ENCODE assay signal across 8 cellular contexts in genomic region chr9:122158202-122158601, GRCh38. TPM values are rescaled to one million over a fixed set of nuclear protein-coding genes. Genes with fewer than 3 reads are reported as not detected.
DNase-seq lines count a peak whose midpoint lies in the region; ATAC-seq and TF ChIP-seq lines count a peak whose summit lies in the region.

No MANE protein-coding gene starts in this region.

- peak in 3 of 4 experiments; percentile 11 to 38 (median 16) for TF ChIP-seq CTCF in gastroesophageal sphincter (IDR thresholded peaks at IDR 0.05)

- H3K4me3 ChIP-seq in H7 (ENCODE audit: insufficient read depth, low read depth, low read length) = no peak overlapping the region
- H3K4me3 ChIP-seq in gastroesophageal sphincter = peak overlapping the region in 1 of 2 donors; percentile 97

- H3K27ac ChIP-seq in gastroesophageal sphincter = no peak overlapping the region

- no peak for TF ChIP-seq EP300 in gastroesophageal sphincter (IDR thresholded peaks at IDR 0.05)

- ATAC-seq in gastroesophageal sphincter (no peak), GM19328 (IDR thresholded peaks at IDR 0.05; ENCODE audit: unreplicated experiment) (no peak), HG02623 (IDR thresholded peaks at IDR 0.05; ENCODE audit: unreplicated experiment) (no peak)

- peak; percentile 56 for DNase-seq in D341Med (ENCODE audit: low spot score)
- DNase-seq in H7 = peak; percentile 75
- peak; percentile 51 for DNase-seq in NCI-H69 (lab: John Stamatoyannopoulos, UW)
- DNase-seq in activated T-cell treated with anti-CD3 and anti-CD28 coated beads for 48 hours (ENCODE audit: low read depth) = peak; percentile 6
- DNase-seq in stimulated activated CD4-positive, alpha-beta T cell treated with anti-CD3 and anti-CD28 coated beads, Interleukin-1b, Interleukin-23, amount 100 ng/mL, for 4 hours (ENCODE audit: low read depth in 2 of 2) = peak; percentile 3 to 5

- H3K36me3 ChIP-seq in H7 (replicated peaks; ENCODE audit: control insufficient read depth, insufficient read depth, low read length) = no peaks in the 10 kb centered on the region
- no peaks in the 10 kb centered on the region for H3K36me3 ChIP-seq in gastroesophageal sphincter

- H3K4me1 ChIP-seq in gastroesophageal sphincter = peaks cover 0 to 54% (median 25%) of the 10 kb centered on the region in 3 donors

- H3K9me3 ChIP-seq in gastroesophageal sphincter = no peaks in the 10 kb centered on the region

- WGBS in gastroesophageal sphincter (ENCODE audit: low coverage in 1 of 2), 2 donors = 75% methylated on average over 3 of the region's 3 CpGs

- H3K27me3 ChIP-seq in H7 (ENCODE audit: control insufficient read depth, insufficient read depth, low read length) = no peaks in the 10 kb centered on the region
- no peaks in the 10 kb centered on the region for H3K27me3 ChIP-seq in gastroesophageal sphincter

- no peak for TF ChIP-seq POLR2A in gastroesophageal sphincter (IDR thresholded peaks at IDR 0.05)

RNA-seq across cellular contexts. Expression of gene NDUFA8, which starts 1.4 kb away (rescaled TPM):
- total RNA-seq in H7 (2014; rRNA removed; shearing (Covaris generic)) = 43.9 and 47.2 TPM in 2 replicates
- total RNA-seq in gastroesophageal sphincter = 10 to 100 TPM; 39.0 to 84.0 (median 71.9) TPM

RNA-seq across cellular contexts. Expression of gene MORN5, which starts 1.5 kb away (rescaled TPM):
- total RNA-seq in H7 (2014; rRNA removed; shearing (Covaris generic)) = not detected in 2 replicates
- 1 to 10 TPM in 1 of 4 donors, not detected in 3; 6.2 TPM for total RNA-seq in gastroesophageal sphincter

Comparison
In these comparisons a context has a peak if more than half of its experiments do, and no peak if none do; other contexts are left out.
1. DNase-seq: peak in every context shown above with its lines; median percentile 75 in H7; 56 in D341Med; 51 in NCI-H69; 6 in activated T-cell treated with anti-CD3 and anti-CD28 coated beads for 48 hours; 4 in stimulated activated CD4-positive, alpha-beta T cell treated with anti-CD3 and anti-CD28 coated beads, Interleukin-1b, Interleukin-23, amount 100 ng/mL, for 4 hours.